In genomic region chr2:8677646-8678592, GRCh38 we compare ENCODE assay signal across 8 cellular contexts.
DNase-seq lines count a peak whose midpoint lies in the region; ATAC-seq and TF ChIP-seq lines count a peak whose summit lies in the region.

No MANE protein-coding gene starts in this region.

- no peaks in the 10 kb centered on the region; the same call in 1 of the 2 replicates for H3K36me3 ChIP-seq in DND-41 (ENCODE audit: insufficient read depth, low read length)
- H3K36me3 ChIP-seq in SU-DHL-6 (ENCODE audit: low read length), result no peaks in the 10 kb centered on the region

- H3K9ac ChIP-seq in DND-41 (ENCODE audit: low read depth, low read length) (peak overlapping the region; percentile 71), SU-DHL-6 (ENCODE audit: low read length) (no peak overlapping the region; the same call in 1 of the 2 replicates)

- H3K79me2 ChIP-seq in DND-41 (ENCODE audit: insufficient read depth, low read length) (peaks cover 10% of the 10 kb centered on the region), SU-DHL-6 (ENCODE audit: insufficient read depth, low read length) (no peaks in the 10 kb centered on the region; the same call in 1 of the 2 replicates)

- H3K27me3 ChIP-seq in DND-41 (ENCODE audit: insufficient read depth, low read length, poor library complexity) (no peaks in the 10 kb centered on the region), SU-DHL-6 (ENCODE audit: low read length) (no peaks in the 10 kb centered on the region)

- ATAC-seq in DND-41 (ENCODE audit: insufficient read depth, low read depth), result peak; percentile 8; the same call in 1 of the 3 replicates
- no peak for ATAC-seq in GM21423 (IDR thresholded peaks at IDR 0.05; ENCODE audit: unreplicated experiment)

- DNase-seq in DND-41 (peak; percentile 64), NCI-H1417 (lab: John Stamatoyannopoulos, UW) (peak; percentile 89 to 94 (median 89)), cerebellar cortex (ENCODE audit: low spot score) (peak; percentile 70), kidney tubule cell (ENCODE audit: low spot score) (peak; percentile 65), cortex of kidney (lab: John Stamatoyannopoulos, UW) (no peak)
- peak; percentile 56 for DNase-seq in stimulated activated CD8-positive, alpha-beta memory T cell treated with anti-CD3 and anti-CD28 coated beads, Interleukin-4, amount 100 ng/mL, for 48 hours

- peaks cover 40% of the 10 kb centered on the region for H3K4me1 ChIP-seq in DND-41 (ENCODE audit: insufficient read depth, low read length)

- peaks cover 21% of the 10 kb centered on the region for H3F3A ChIP-seq in SU-DHL-6 (ENCODE audit: insufficient read depth)

- H4K20me1 ChIP-seq in DND-41 (ENCODE audit: insufficient read depth, low read length) (peaks cover 6% of the 10 kb centered on the region; the same call in 1 of the 2 replicates), SU-DHL-6 (ENCODE audit: low read depth, low read length) (no peaks in the 10 kb centered on the region)

- peak overlapping the region; percentile 82 for H3K4me2 ChIP-seq in DND-41 (ENCODE audit: insufficient read depth, low read length)
- peak overlapping the region; percentile 55 for H3K4me2 ChIP-seq in SU-DHL-6 (ENCODE audit: low read depth, low read length, poor library complexity, severe bottlenecking)

- no peaks in the 10 kb centered on the region for H3K9me2 ChIP-seq in SU-DHL-6 (replicated peaks; ENCODE audit: insufficient read depth, low read length)

- H3K27ac ChIP-seq in DND-41 (ENCODE audit: low read length) (peak overlapping the region; percentile 70), SU-DHL-6 (ENCODE audit: low read depth, low read length) (no peak overlapping the region)

- H2AFZ ChIP-seq in DND-41 (ENCODE audit: low read depth, low read length) (peak overlapping the region; percentile 66), SU-DHL-6 (ENCODE audit: low read depth, low read length, severe bottlenecking) (peak overlapping the region; percentile 2)

- TF ChIP-seq CTCF in DND-41 (IDR thresholded peaks at IDR 0.05; ENCODE audit: borderline replicate concordance, extremely low read depth, low read length, poor library complexity, severe bottlenecking) (no peak), SU-DHL-6 (IDR thresholded peaks at IDR 0.05; ENCODE audit: insufficient read depth, low read length, poor library complexity, severe bottlenecking) (no peak)

- H3K4me3 ChIP-seq in DND-41 (ENCODE audit: low read depth in 1 of 2, low read length in 2 of 2) (peak overlapping the region; percentile 2 to 63; a peak in 3 of 4 replicates), SU-DHL-6 (ENCODE audit: insufficient read depth, low read length, poor library complexity, severe bottlenecking) (peak overlapping the region; percentile 7)

- H3K9me3 ChIP-seq in DND-41 (ENCODE audit: insufficient read depth, low read length, severe bottlenecking) (peaks cover 17% of the 10 kb centered on the region), SU-DHL-6 (ENCODE audit: insufficient read depth, low read length) (peaks cover 7% of the 10 kb centered on the region; the same call in 1 of the 2 replicates)
